In genomic region chr22:37933711-37934376, GRCh38 we compare ENCODE assay signal across 2 cellular contexts.
TF ChIP-seq lines count a peak whose summit lies in the region.

No MANE protein-coding gene starts in this region.

TF ChIP-seq in GM23338, 12 proteins besides CTCF, POLR2A, EP300 and RAD21:
- TF ChIP-seq CREB1 (CRISPR knock-in tag; IDR thresholded peaks at IDR 0.05; ENCODE audit: low read depth), result 0 out of 2 replicates have a peak, but pooled peaks have one; percentile 35
- TF ChIP-seq JUNB (IDR thresholded peaks at IDR 0.05; ENCODE audit: unreplicated experiment), result no peak
- no peak for TF ChIP-seq ZNF331 (CRISPR knock-in tag; IDR thresholded peaks at IDR 0.05; ENCODE audit: low read depth)

TF ChIP-seq in K562, 482 proteins besides CTCF, POLR2A, EP300 and RAD21 (continues in another document):
- TF ChIP-seq NR2C1 (IDR thresholded peaks at IDR 0.05) (no peak), NR2C1 (tag; IDR thresholded peaks at IDR 0.05) (no peak), SNRNP70 (optimal IDR thresholded peaks at IDR 0.05; ENCODE audit: low read depth, low read length) (no peak), ZNF584 (CRISPR knock-in tag; IDR thresholded peaks at IDR 0.05; ENCODE audit: low read depth) (no peak), MECOM (CRISPR knock-in tag; IDR thresholded peaks at IDR 0.05) (no peak), IFI16 (CRISPR knock-in tag; IDR thresholded peaks at IDR 0.05) (no peak), MTA2 (IDR thresholded peaks at IDR 0.05; ENCODE audit: low read depth) (no peak), PRMT5 (CRISPR knock-in tag; IDR thresholded peaks at IDR 0.05) (no peak), NR2F6 (CRISPR knock-in tag; IDR thresholded peaks at IDR 0.05) (no peak), GABPB2 (CRISPR knock-in tag; conservative IDR thresholded peaks at IDR 0.05) (no peak), ZNF408 (CRISPR knock-in tag; IDR thresholded peaks at IDR 0.05; ENCODE audit: low read depth) (no peak), OTX1 (CRISPR knock-in tag; IDR thresholded peaks at IDR 0.05) (no peak), UBTF (IDR thresholded peaks at IDR 0.05; ENCODE audit: borderline replicate concordance in 1 of 2, low read depth in 2 of 2, low read length in 2 of 2) (peak in 1 of 2 experiments; percentile 75; a peak in 1 of 4 replicates), IRF1 (CRISPR knock-in tag; IDR thresholded peaks at IDR 0.05; ENCODE audit: borderline replicate concordance) (no peak), KLF16 (IDR thresholded peaks at IDR 0.05) (no peak), LARP7 (IDR thresholded peaks at IDR 0.05) (no peak), FOXK1 (CRISPR knock-in tag; IDR thresholded peaks at IDR 0.05; ENCODE audit: borderline replicate concordance) (no peak), MTA3 (IDR thresholded peaks at IDR 0.05; ENCODE audit: borderline replicate concordance) (0 out of 2 replicates have a peak, but pooled peaks have one; percentile 41), MCM5 (IDR thresholded peaks at IDR 0.05; ENCODE audit: low read depth) (no peak), SP1 (CRISPR knock-in tag; IDR thresholded peaks at IDR 0.05) (peak; percentile 92), ETS1 (conservative IDR thresholded peaks at IDR 0.05; ENCODE audit: control insufficient read depth, low read depth, low read length) (no peak), ZFPM2 (CRISPR knock-in tag; IDR thresholded peaks at IDR 0.05) (no peak), KAT7 (CRISPR knock-in tag; IDR thresholded peaks at IDR 0.05; ENCODE audit: borderline replicate concordance) (no peak), HDAC8 (tag; IDR thresholded peaks at IDR 0.05) (no peak), EP400 (IDR thresholded peaks at IDR 0.05) (peak; percentile 40; the same call in 1 of the 2 replicates), ZNF668 (CRISPR knock-in tag; IDR thresholded peaks at IDR 0.05) (no peak), MXD1 (CRISPR knock-in tag; IDR thresholded peaks at IDR 0.05; ENCODE audit: borderline replicate concordance, poor library complexity, severe bottlenecking) (no peak), ZNF655 (CRISPR knock-in tag; IDR thresholded peaks at IDR 0.05) (no peak), E4F1 (CRISPR knock-in tag; IDR thresholded peaks at IDR 0.05; ENCODE audit: borderline replicate concordance) (no peak), IRF2 (CRISPR knock-in tag; IDR thresholded peaks at IDR 0.05) (no peak), ATF4 (CRISPR knock-in tag; IDR thresholded peaks at IDR 0.05) (no peak), ATF1 (CRISPR knock-in tag; IDR thresholded peaks at IDR 0.05) (no peak), ATF1 (tag; IDR thresholded peaks at IDR 0.05) (peak; percentile 36), ZNF551 (CRISPR knock-in tag; IDR thresholded peaks at IDR 0.05) (no peak), RCOR1 (IDR thresholded peaks at IDR 0.05; ENCODE audit: borderline replicate concordance in 1 of 2, low read depth in 2 of 2, low read length in 2 of 2) (peak in 1 of 2 experiments; percentile 30; a peak in 1 of 4 replicates), RBM34 (IDR thresholded peaks at IDR 0.05; ENCODE audit: borderline replicate concordance, insufficient read depth, low read length) (no peak), BRD9 (IDR thresholded peaks at IDR 0.05; ENCODE audit: low read depth, partially characterized antibody) (no peak), ZNF764 (CRISPR knock-in tag; IDR thresholded peaks at IDR 0.05; ENCODE audit: low read depth) (peak; percentile 97), STAG1 (CRISPR knock-in tag; IDR thresholded peaks at IDR 0.05; ENCODE audit: borderline replicate concordance) (0 out of 2 replicates have a peak, but pooled peaks have one; percentile 37), ZNF449 (CRISPR knock-in tag; IDR thresholded peaks at IDR 0.05) (no peak), ZBTB17 (CRISPR knock-in tag; IDR thresholded peaks at IDR 0.05) (no peak), ZNF785 (CRISPR knock-in tag; IDR thresholded peaks at IDR 0.05) (no peak), PREB (CRISPR knock-in tag; IDR thresholded peaks at IDR 0.05) (no peak), DMBX1 (CRISPR knock-in tag; IDR thresholded peaks at IDR 0.05; ENCODE audit: borderline replicate concordance) (no peak), AFF4 (CRISPR knock-in tag; IDR thresholded peaks at IDR 0.05) (no peak), CCNT2 (IDR thresholded peaks at IDR 0.05; ENCODE audit: borderline replicate concordance, extremely low read depth, insufficient read length, low read depth, low read length) (no peak), ZNF23 (CRISPR knock-in tag; IDR thresholded peaks at IDR 0.05) (no peak), HMGN3 (IDR thresholded peaks at IDR 0.05; ENCODE audit: borderline replicate concordance, extremely low read depth, insufficient read length, low read depth, low read length) (peak; percentile 60)
